ENCODE assay signal across 26 cellular contexts in the genomic region with DNA sequence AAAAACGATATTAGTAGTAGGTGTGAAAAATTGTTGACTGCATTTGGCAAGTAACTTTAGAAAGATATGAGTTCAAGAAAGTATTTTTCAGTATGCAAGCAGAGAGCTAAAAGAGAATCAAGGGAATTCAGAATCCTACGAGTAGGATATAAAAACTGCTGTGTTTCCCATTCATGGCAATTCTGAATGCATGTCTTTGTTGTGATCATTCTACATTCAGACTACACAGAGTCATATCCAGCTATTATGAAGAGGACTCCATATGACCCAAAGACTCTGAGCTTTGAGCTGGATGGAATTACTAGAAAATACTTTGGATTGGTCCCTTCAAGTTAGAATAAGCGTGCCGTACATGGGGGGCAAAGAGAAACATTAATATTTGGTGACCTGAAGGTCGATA. TPM values are rescaled to one million over a fixed set of nuclear protein-coding genes. Genes with fewer than 3 reads are reported as not detected.
DNase-seq lines count a peak whose midpoint lies in the region; ATAC-seq, FAIRE-seq and TF ChIP-seq lines count a peak whose summit lies in the region.
"Had no signal": no experiment of that assay in that cellular context is flagged by ENCODE, and none has a peak within 500 bp of the region (broad histone marks: within the 10 kb centered on the region; RNA-seq: fewer than 3 reads in every experiment).

No MANE protein-coding gene starts in this region.

- H3K9me3 Mint-ChIP-seq in astrocyte (ENCODE audit: unreplicated experiment): no peaks in the 10 kb centered on the region
- no peaks in the 10 kb centered on the region for H3K9me3 Mint-ChIP-seq in CD4-positive, alpha-beta memory T cell
- H3K9me3 Mint-ChIP-seq: CD14-positive monocyte; CD4-positive, alpha-beta T cell had no signal

- H3K27me3 ChIP-seq in astrocyte (ENCODE audit: insufficient read depth, low read length): no peaks in the 10 kb centered on the region
- no peaks in the 10 kb centered on the region for H3K27me3 ChIP-seq in CD4-positive, alpha-beta memory T cell (ENCODE audit: insufficient read depth, low read length)
- H3K27me3 ChIP-seq: BE2C; BLaER1 treated with 17β-estradiol and CSF1 and Interleukin-3, amounts not matched to agents 10 nM and 100 nM had no signal

- FAIRE-seq in astrocyte (lab: Jason Lieb, UNC) (peak; percentile 47), frontal cortex (lab: Jason Lieb, UNC) (peak; percentile 43)
- FAIRE-seq: D721Med, GM12891, GM18507, H54 had no signal

- TF ChIP-seq CTCF in astrocyte (IDR thresholded peaks at IDR 0.05; ENCODE audit: insufficient read depth, low read depth, low read length): no peak
- no peak for TF ChIP-seq CTCF in foreskin fibroblast (IDR thresholded peaks at IDR 0.05; ENCODE audit: low read depth, low read length)

- no peak overlapping the region for H3K4me2 ChIP-seq in astrocyte (ENCODE audit: low read length)
- H3K4me2 ChIP-seq: A549; BLaER1 treated with 17β-estradiol and CSF1 and Interleukin-3, amounts not matched to agents 10 nM and 100 nM had no signal

- no peak for ATAC-seq in HG02840 (IDR thresholded peaks at IDR 0.05; ENCODE audit: low FRiP score, unreplicated experiment)
- ATAC-seq: A549 had no signal

- DNase-seq in astrocyte (ENCODE audit: low read depth) (no peak), frontal cortex (ENCODE audit: low spot score in 2 of 2) (no peak), medulla oblongata (ENCODE audit: extremely low spot score) (peak; percentile 62), putamen (ENCODE audit: low spot score) (peak; percentile 22), foreskin fibroblast (no peak)
- DNase-seq in CD4-positive, alpha-beta memory T cell: no peak
- no peak for DNase-seq in effector CD8-positive, alpha-beta T cell (lab: John Stamatoyannopoulos, UW)
- DNase-seq: 8988T; ACHN; AML-193; BE2C; CD4-positive, alpha-beta T cell; DMS 273 treated with DMSO at 0.1 percent for 48 hours; DMS79; EL; GDM1; GOT3 had no signal

- no peaks in the 10 kb centered on the region for H3K4me1 Mint-ChIP-seq in astrocyte (ENCODE audit: low read depth, unreplicated experiment)
- H3K4me1 Mint-ChIP-seq in CD4-positive, alpha-beta memory T cell: peaks cover 0 to 2% (median 0%) of the 10 kb centered on the region in 4 donors
- H3K4me1 Mint-ChIP-seq: CD14-positive monocyte had no signal

- no peaks in the 10 kb centered on the region for H3K4me1 ChIP-seq in astrocyte (ENCODE audit: insufficient read depth, low read length)
- H3K4me1 ChIP-seq in CD4-positive, alpha-beta memory T cell (ENCODE audit: insufficient read depth, low read length): no peaks in the 10 kb centered on the region
- H3K4me1 ChIP-seq: A549; BE2C; BLaER1 treated with 17β-estradiol and CSF1 and Interleukin-3, amounts not matched to agents 10 nM and 100 nM; HAP-1 had no signal

- CTCF ChIA-PET in CD4-positive, alpha-beta memory T cell (lab: Charles Lee; ENCODE audit: partially characterized antibody): interaction anchor here (1.9 kb wide), 1 partner anchor 239 kb away, joined by 14 read pairs; no protein-coding TSS in a partner anchor

- POLR2A ChIA-PET in CD4-positive, alpha-beta memory T cell (lab: Charles Lee; ENCODE audit: partially characterized antibody): no interaction called here

- H3K27ac ChIP-seq in astrocyte (ENCODE audit: low read depth, low read length): no peak overlapping the region
- H3K27ac ChIP-seq in CD4-positive, alpha-beta memory T cell (ENCODE audit: low read depth, low read length): no peak overlapping the region
- H3K27ac ChIP-seq: A549; BLaER1 treated with 17β-estradiol and CSF1 and Interleukin-3, amounts not matched to agents 10 nM and 100 nM had no signal

- H3K9ac ChIP-seq in astrocyte (ENCODE audit: low read length): no peak overlapping the region
- H3K9ac ChIP-seq: BLaER1 treated with 17β-estradiol and CSF1 and Interleukin-3, amounts not matched to agents 10 nM and 100 nM had no signal

- H3K4me3 ChIP-seq in astrocyte (ENCODE audit: insufficient read depth, low read depth, low read length) (no peak overlapping the region), foreskin fibroblast (ENCODE audit: low read depth in 1 of 2, low read length in 2 of 2) (no peak overlapping the region)
- no peak overlapping the region for H3K4me3 ChIP-seq in CD4-positive, alpha-beta memory T cell (ENCODE audit: low read length in 2 of 2)
- H3K4me3 ChIP-seq: A549; BLaER1 treated with 17β-estradiol and CSF1 and Interleukin-3, amounts not matched to agents 10 nM and 100 nM; HAP-1 had no signal

- peaks cover 36% of the 10 kb centered on the region for H3K36me3 ChIP-seq in astrocyte (ENCODE audit: insufficient read depth, low read length)
- H3K36me3 ChIP-seq in CD4-positive, alpha-beta memory T cell (ENCODE audit: insufficient read depth, low read length): no peaks in the 10 kb centered on the region
- H3K36me3 ChIP-seq: BE2C; BLaER1 treated with 17β-estradiol and CSF1 and Interleukin-3, amounts not matched to agents 10 nM and 100 nM; HAP-1 had no signal

- H2AFZ ChIP-seq in astrocyte (ENCODE audit: low read depth, low read length): no peak overlapping the region

- H3K36me3 Mint-ChIP-seq in astrocyte (ENCODE audit: low read depth, unreplicated experiment): peaks cover 2% of the 10 kb centered on the region
- H3K36me3 Mint-ChIP-seq in CD4-positive, alpha-beta memory T cell: no peaks in the 10 kb centered on the region
- H3K36me3 Mint-ChIP-seq: CD14-positive monocyte had no signal

- H3K4me3 Mint-ChIP-seq in astrocyte (ENCODE audit: unreplicated experiment): no peak overlapping the region
- H3K4me3 Mint-ChIP-seq in CD4-positive, alpha-beta memory T cell: no peak overlapping the region
- H3K4me3 Mint-ChIP-seq: CD14-positive monocyte; CD4-positive, alpha-beta T cell had no signal

- no peak overlapping the region for H3K27ac Mint-ChIP-seq in astrocyte (ENCODE audit: unreplicated experiment)
- no peak overlapping the region for H3K27ac Mint-ChIP-seq in CD4-positive, alpha-beta memory T cell
- H3K27ac Mint-ChIP-seq: CD14-positive monocyte; CD4-positive, alpha-beta T cell had no signal

- intact Hi-C loops in CD4-positive, alpha-beta memory T cell (cut with micrococcal nuclease): no loop called here

- H3K9me3 ChIP-seq in astrocyte (ENCODE audit: insufficient read depth, low read depth, low read length): no peaks in the 10 kb centered on the region
- no peaks in the 10 kb centered on the region for H3K9me3 ChIP-seq in CD4-positive, alpha-beta memory T cell (ENCODE audit: control insufficient read depth in 1 of 2, low read length in 2 of 2)
- H3K9me3 ChIP-seq: BE2C, HAP-1 had no signal

- H4K20me1 ChIP-seq in astrocyte (ENCODE audit: insufficient read depth, low read length): peaks cover 5% of the 10 kb centered on the region
- H4K20me1 ChIP-seq: BLaER1 treated with 17β-estradiol and CSF1 and Interleukin-3, amounts not matched to agents 10 nM and 100 nM had no signal

- H3K27me3 Mint-ChIP-seq in astrocyte (ENCODE audit: low read depth, unreplicated experiment): no peaks in the 10 kb centered on the region
- H3K27me3 Mint-ChIP-seq in CD4-positive, alpha-beta memory T cell: peaks cover 4% of the 10 kb centered on the region in 2 donors

- H3K79me2 ChIP-seq in astrocyte (ENCODE audit: insufficient read depth, low read length): no peaks in the 10 kb centered on the region

RNA-seq across cellular contexts. Expression of gene IFNE, which starts 12.0 kb away (rescaled TPM):
- 0.26 and 0.57 TPM in 2 replicates for total RNA-seq in astrocyte
- total RNA-seq in frontal cortex: under 0.01 TPM
- not detected for total RNA-seq in CD4-positive, alpha-beta memory T cell
- not detected for polyA plus RNA-seq in CD4-positive, alpha-beta memory T cell
- total RNA-seq: CD4-positive, alpha-beta T cell had no signal
- polyA plus RNA-seq: CD14-positive monocyte had no signal

RNA-seq across cellular contexts. Expression of gene IFNA1, which starts 29.9 kb away (rescaled TPM):
- total RNA-seq in astrocyte: not detected in 2 replicates
- not detected for total RNA-seq in frontal cortex
- total RNA-seq in CD4-positive, alpha-beta memory T cell: not detected
- not detected for polyA plus RNA-seq in CD4-positive, alpha-beta memory T cell
- total RNA-seq: CD4-positive, alpha-beta T cell had no signal
- polyA plus RNA-seq: A549, CD14-positive monocyte had no signal

Comparison
In these comparisons a context has a peak if more than half of its experiments do, and no peak if none do; other contexts are left out.
1. DNase-seq: peak in medulla oblongata (single experiment) and putamen (single experiment); none in astrocyte (single experiment), frontal cortex (0 of 2), CD4-positive, alpha-beta memory T cell (0 of 5), effector CD8-positive, alpha-beta T cell (single experiment) and foreskin fibroblast (0 of 2).